5 cellular contexts compared by ENCODE assay signal in the genomic region with DNA sequence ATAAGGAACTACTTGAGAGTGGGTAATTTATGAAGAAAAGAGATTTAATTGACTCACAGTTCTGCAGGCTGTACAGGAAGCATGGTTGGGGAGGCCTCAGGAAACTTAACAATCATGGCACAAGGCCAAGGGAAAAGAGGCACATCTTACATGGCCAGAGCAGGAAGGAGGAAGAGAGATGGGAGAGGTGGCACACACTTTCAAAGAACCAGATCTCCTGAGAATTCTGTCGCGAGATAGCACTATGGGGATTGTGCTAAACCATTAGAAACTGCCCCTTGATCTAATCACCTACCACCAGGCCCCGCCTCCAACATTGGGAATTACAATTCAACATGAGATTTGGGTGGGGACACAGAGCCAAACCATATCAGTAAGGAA. TPM values are rescaled to one million over a fixed set of nuclear protein-coding genes. Genes with fewer than 3 reads are reported as not detected.
"Had no signal": no experiment of that assay in that cellular context is flagged by ENCODE, and none has a peak within 500 bp of the region (broad histone marks: within the 10 kb centered on the region; RNA-seq: fewer than 3 reads in every experiment).

No MANE protein-coding gene starts in this region.

RNA-seq across cellular contexts. Expression of gene RNF182, which starts 11.1 kb away (rescaled TPM):
- total RNA-seq: activated CD4-positive, alpha-beta T cell treated with anti-CD3 and anti-CD28 coated beads for 36 hours; activated CD4-positive, alpha-beta T cell treated with anti-CD3 and anti-CD28 coated beads, Interleukin-2, amount 10 ng/mL, durations not matched to agents 7 days and 5 days; activated CD8-positive, alpha-beta T cell treated with anti-CD3 and anti-CD28 coated beads, Interleukin-2, amount 10 ng/mL, durations not matched to agents 7 days and 5 days; activated naive CD4-positive, alpha-beta T cell treated with anti-CD3 and anti-CD28 coated beads for 36 hours; activated naive CD4-positive, alpha-beta T cell treated with anti-CD3 and anti-CD28 coated beads, Interleukin-2, amount 50 U/mL, for 72 hours had no signal
